ENCODE assay signal across 30 cellular contexts in genomic region chr15:71181454-71181853, GRCh38.
"Had no signal": no experiment of that assay in that cellular context is flagged by ENCODE, and none has a peak within 500 bp of the region (broad histone marks: within the 10 kb centered on the region; RNA-seq: fewer than 3 reads in every experiment).

No MANE protein-coding gene starts in this region.

- H3K4me3 Mint-ChIP-seq: activated B cell treated with CpG ODN at 0.5 μM for 24 hours; activated CD4-positive, alpha-beta memory T cell treated with anti-CD3 and anti-CD28 coated beads, Interleukin-2, amount 10 ng/mL, durations not matched to agents 7 days and 5 days; activated naive CD4-positive, alpha-beta T cell treated with anti-CD3 and anti-CD28 coated beads, Interleukin-2, amount 10 ng/mL, durations not matched to agents 7 days and 5 days; activated naive CD8-positive, alpha-beta T cell treated with anti-CD3 and anti-CD28 coated beads, Interleukin-2, amount 10 ng/mL, durations not matched to agents 7 days and 5 days; activated T-cell treated with anti-CD3 and anti-CD28 coated beads, Interleukin-2, amount 50 U/mL, for 24 hours; activated T-cell treated with anti-CD3 and anti-CD28 coated beads, Interleukin-2, amount 50 U/mL, for 72 hours; dendritic cell treated with granulocyte-macrophage colony-stimulating factor and Interleukin-4, amounts not matched to agents 40 ng/mL and 50 ng/mL, for 4 days; endodermal cell; T-helper 17 cell; T-helper 2 cell treated with Interferon-gamma antibody and Interleukin-4, amounts not matched to agents 5 μg/mL and 100 μg/mL, for 36 hours had no signal

- H3K4me3 ChIP-seq: colonic mucosa, dorsolateral prefrontal cortex, gastroesophageal sphincter had no signal

- DNase-seq: activated B cell treated with CpG ODN at 0.5 μM for 24 hours; activated CD4-positive, alpha-beta memory T cell treated with anti-CD3 and anti-CD28 coated beads, Interleukin-2, amount 10 ng/mL, durations not matched to agents 7 days and 5 days; activated CD4-positive, alpha-beta T cell treated with anti-CD3 and anti-CD28 coated beads for 48 hours; activated CD8-positive, alpha-beta memory T cell treated with anti-CD3 and anti-CD28 coated beads, Interleukin-2, amount 50 U/mL, for 48 hours; activated gamma-delta T cell; activated naive CD4-positive, alpha-beta T cell; activated naive CD4-positive, alpha-beta T cell treated with anti-CD3 and anti-CD28 coated beads, Interleukin-2, amount 10 ng/mL, durations not matched to agents 7 days and 5 days; activated naive CD8-positive, alpha-beta T cell treated with anti-CD3 and anti-CD28 coated beads, Interleukin-2, amount 10 ng/mL, durations not matched to agents 7 days and 5 days; activated T-cell treated with anti-CD3 and anti-CD28 coated beads for 4 hours; activated T-cell treated with anti-CD3 and anti-CD28 coated beads, Interleukin-2, amount 50 U/mL, for 24 hours; activated T-cell treated with anti-CD3 and anti-CD28 coated beads, Interleukin-2, amount 50 U/mL, for 72 hours; anterior cingulate cortex; brain microvascular endothelial cell; caudate nucleus; colonic mucosa; dorsolateral prefrontal cortex; effector memory CD4-positive, alpha-beta T cell; endodermal cell; foreskin keratinocyte; T-helper 1 cell; T-helper 17 cell; T1000; WERI-Rb-1 had no signal

- ATAC-seq: activated CD4-positive, CD25-positive, alpha-beta regulatory T cell treated with anti-CD3 and anti-CD28 coated beads, Interleukin-2, amount 50 U/mL, for 24 hours; activated T-cell treated with anti-CD3 and anti-CD28 coated beads, Interleukin-2, amount 50 U/mL, for 72 hours; esophagus mucosa; foreskin keratinocyte; gastroesophageal sphincter; T-helper 17 cell had no signal

- H3K27me3 ChIP-seq: brain microvascular endothelial cell, colonic mucosa, dorsolateral prefrontal cortex, foreskin keratinocyte, gastroesophageal sphincter had no signal

- H3K27ac Mint-ChIP-seq: activated B cell treated with CpG ODN at 0.5 μM for 24 hours; activated CD4-positive, alpha-beta memory T cell treated with anti-CD3 and anti-CD28 coated beads, Interleukin-2, amount 10 ng/mL, durations not matched to agents 7 days and 5 days; activated naive CD4-positive, alpha-beta T cell treated with anti-CD3 and anti-CD28 coated beads, Interleukin-2, amount 10 ng/mL, durations not matched to agents 7 days and 5 days; activated naive CD4-positive, alpha-beta T cell treated with anti-CD3 and anti-CD28 coated beads, Interleukin-2, amount 50 U/mL, for 72 hours; activated naive CD8-positive, alpha-beta T cell treated with anti-CD3 and anti-CD28 coated beads, Interleukin-2, amount 10 ng/mL, durations not matched to agents 7 days and 5 days; activated T-cell treated with anti-CD3 and anti-CD28 coated beads, Interleukin-2, amount 50 U/mL, for 24 hours; activated T-cell treated with anti-CD3 and anti-CD28 coated beads, Interleukin-2, amount 50 U/mL, for 72 hours; dendritic cell treated with granulocyte-macrophage colony-stimulating factor and Interleukin-4, amounts not matched to agents 40 ng/mL and 50 ng/mL, for 4 days; endodermal cell; T-helper 17 cell; T-helper 2 cell treated with Interferon-gamma antibody and Interleukin-4, amounts not matched to agents 5 μg/mL and 100 μg/mL, for 36 hours had no signal

- H3K36me3 Mint-ChIP-seq: activated naive CD4-positive, alpha-beta T cell treated with anti-CD3 and anti-CD28 coated beads, Interleukin-2, amount 10 ng/mL, durations not matched to agents 7 days and 5 days; activated naive CD4-positive, alpha-beta T cell treated with anti-CD3 and anti-CD28 coated beads, Interleukin-2, amount 50 U/mL, for 72 hours; activated naive CD8-positive, alpha-beta T cell treated with anti-CD3 and anti-CD28 coated beads, Interleukin-2, amount 10 ng/mL, durations not matched to agents 7 days and 5 days had no signal

- H3K9me3 Mint-ChIP-seq: activated CD4-positive, alpha-beta memory T cell treated with anti-CD3 and anti-CD28 coated beads, Interleukin-2, amount 10 ng/mL, durations not matched to agents 7 days and 5 days; activated naive CD4-positive, alpha-beta T cell treated with anti-CD3 and anti-CD28 coated beads, Interleukin-2, amount 10 ng/mL, durations not matched to agents 7 days and 5 days; activated naive CD8-positive, alpha-beta T cell treated with anti-CD3 and anti-CD28 coated beads, Interleukin-2, amount 10 ng/mL, durations not matched to agents 7 days and 5 days; activated T-cell treated with anti-CD3 and anti-CD28 coated beads, Interleukin-2, amount 50 U/mL, for 24 hours; dendritic cell treated with granulocyte-macrophage colony-stimulating factor and Interleukin-4, amounts not matched to agents 40 ng/mL and 50 ng/mL, for 4 days; T-helper 2 cell treated with Interferon-gamma antibody and Interleukin-4, amounts not matched to agents 5 μg/mL and 100 μg/mL, for 36 hours had no signal

- H3K27ac ChIP-seq: brain microvascular endothelial cell, colonic mucosa, foreskin keratinocyte, gastroesophageal sphincter, WERI-Rb-1 had no signal

- H3K27me3 Mint-ChIP-seq: activated B cell treated with CpG ODN at 0.5 μM for 24 hours; activated CD4-positive, alpha-beta memory T cell treated with anti-CD3 and anti-CD28 coated beads, Interleukin-2, amount 10 ng/mL, durations not matched to agents 7 days and 5 days; activated naive CD4-positive, alpha-beta T cell treated with anti-CD3 and anti-CD28 coated beads, Interleukin-2, amount 10 ng/mL, durations not matched to agents 7 days and 5 days; activated naive CD8-positive, alpha-beta T cell treated with anti-CD3 and anti-CD28 coated beads, Interleukin-2, amount 10 ng/mL, durations not matched to agents 7 days and 5 days had no signal

- H3K36me3 ChIP-seq: brain microvascular endothelial cell, colonic mucosa, gastroesophageal sphincter, WERI-Rb-1 had no signal

- H3K4me1 ChIP-seq: colonic mucosa, foreskin keratinocyte, gastroesophageal sphincter had no signal

- H3K4me1 Mint-ChIP-seq: activated B cell treated with CpG ODN at 0.5 μM for 24 hours; activated CD4-positive, alpha-beta memory T cell treated with anti-CD3 and anti-CD28 coated beads, Interleukin-2, amount 10 ng/mL, durations not matched to agents 7 days and 5 days; activated naive CD4-positive, alpha-beta T cell treated with anti-CD3 and anti-CD28 coated beads, Interleukin-2, amount 10 ng/mL, durations not matched to agents 7 days and 5 days; activated naive CD8-positive, alpha-beta T cell treated with anti-CD3 and anti-CD28 coated beads, Interleukin-2, amount 10 ng/mL, durations not matched to agents 7 days and 5 days; T-helper 17 cell had no signal

- FAIRE-seq: astrocyte had no signal

- H3K9me3 ChIP-seq: colonic mucosa, gastroesophageal sphincter had no signal
